Comparison of ENCODE assay signal across 28 cellular contexts in genomic region chr13:104357174-104357573, GRCh38.
DNase-seq lines count a peak whose midpoint lies in the region; ATAC-seq, FAIRE-seq and TF ChIP-seq lines count a peak whose summit lies in the region.
"Had no signal": no experiment of that assay in that cellular context is flagged by ENCODE, and none has a peak within 500 bp of the region (broad histone marks: within the 10 kb centered on the region; RNA-seq: fewer than 3 reads in every experiment).

No MANE protein-coding gene starts in this region.

- H3K9me1 ChIP-seq in endothelial cell of umbilical vein (replicated peaks; ENCODE audit: control insufficient read depth, extremely low read depth, insufficient read depth, low read length): no peaks in the 10 kb centered on the region

- no peak for FAIRE-seq in endothelial cell of umbilical vein (lab: Jason Lieb, UNC)
- FAIRE-seq: bronchial epithelial cell, RCC 7860 had no signal

- H3K27me3 Mint-ChIP-seq in T-helper 17 cell: no peaks in the 10 kb centered on the region
- H3K27me3 Mint-ChIP-seq: activated naive CD8-positive, alpha-beta T cell treated with anti-CD3 and anti-CD28 coated beads, Interleukin-2, amount 10 ng/mL, durations not matched to agents 7 days and 5 days had no signal

- H3K36me3 ChIP-seq in mammary epithelial cell (ENCODE audit: insufficient read depth, low read length) (no peaks in the 10 kb centered on the region), breast epithelium (no peaks in the 10 kb centered on the region), endothelial cell of umbilical vein (ENCODE audit: control insufficient read depth in 2 of 2, extremely low read depth in 1 of 2, insufficient read depth in 2 of 2, low read length in 2 of 2) (no peaks in the 10 kb centered on the region)
- H3K36me3 ChIP-seq: stomach, transverse colon, WERI-Rb-1 had no signal

- no peak overlapping the region for H3K27ac ChIP-seq in mammary epithelial cell (ENCODE audit: insufficient read depth, low read depth, low read length)
- H3K27ac ChIP-seq in breast epithelium: no peak overlapping the region
- no peak overlapping the region for H3K27ac ChIP-seq in endothelial cell of umbilical vein (ENCODE audit: insufficient read depth, low read depth, low read length)
- H3K27ac ChIP-seq: hepatocyte, stomach, transverse colon, WERI-Rb-1 had no signal

- no peaks in the 10 kb centered on the region for H3K36me3 Mint-ChIP-seq in T-helper 17 cell (ENCODE audit: low read depth)
- H3K36me3 Mint-ChIP-seq: activated naive CD8-positive, alpha-beta T cell treated with anti-CD3 and anti-CD28 coated beads, Interleukin-2, amount 10 ng/mL, durations not matched to agents 7 days and 5 days; CD8-positive, alpha-beta T cell had no signal

- H3K27me3 ChIP-seq in mammary epithelial cell (ENCODE audit: insufficient read depth, low read length) (no peaks in the 10 kb centered on the region), breast epithelium (no peaks in the 10 kb centered on the region), endothelial cell of umbilical vein (ENCODE audit: control insufficient read depth in 2 of 2, insufficient read depth in 2 of 2, low read length in 2 of 2) (no peaks in the 10 kb centered on the region)
- H3K27me3 ChIP-seq: hepatocyte, stomach, transverse colon had no signal

- no peaks in the 10 kb centered on the region for H4K20me1 ChIP-seq in mammary epithelial cell (ENCODE audit: insufficient read depth, low read length)
- no peaks in the 10 kb centered on the region for H4K20me1 ChIP-seq in endothelial cell of umbilical vein (replicated peaks; ENCODE audit: control insufficient read depth, extremely low read depth, insufficient read depth, low read length)

- intact Hi-C loops in mammary epithelial cell (cut with micrococcal nuclease) (no loop called here), breast epithelium (cut with DNase I; ENCODE audit: low total_unique reads) (no loop called here), endothelial cell of umbilical vein (cut with micrococcal nuclease) (no loop called here)

- H3K4me3 ChIP-seq in mammary epithelial cell (replicated peaks in 1 of 3; ENCODE audit: insufficient read depth in 1 of 3, low read depth in 2 of 3, low read length in 3 of 3) (no peak overlapping the region), breast epithelium (no peak overlapping the region), endothelial cell of umbilical vein (replicated peaks in 1 of 3; ENCODE audit: insufficient read depth in 1 of 3, low read depth in 1 of 3, low read length in 3 of 3) (no peak overlapping the region)
- H3K4me3 ChIP-seq: hepatocyte, lung, stomach, transverse colon had no signal

- H3K9me3 ChIP-seq in mammary epithelial cell (replicated peaks; ENCODE audit: insufficient read depth, low read length) (no peaks in the 10 kb centered on the region), breast epithelium (peaks cover 0 to 6% of the 10 kb centered on the region in 2 donors), endothelial cell of umbilical vein (replicated peaks; ENCODE audit: control insufficient read depth, insufficient read depth, low read length) (no peaks in the 10 kb centered on the region), T-helper 17 cell (ENCODE audit: control insufficient read depth, low read length, poor library complexity, severe bottlenecking) (no peaks in the 10 kb centered on the region)
- H3K9me3 ChIP-seq: transverse colon had no signal

- H3K79me2 ChIP-seq in mammary epithelial cell (ENCODE audit: insufficient read depth, low read length) (no peaks in the 10 kb centered on the region), endothelial cell of umbilical vein (ENCODE audit: control insufficient read depth, insufficient read depth, low read length) (no peaks in the 10 kb centered on the region)
- H3K79me2 ChIP-seq: hepatocyte had no signal

- no peak for TF ChIP-seq POLR2A in breast epithelium (IDR thresholded peaks at IDR 0.05)
- no peak for TF ChIP-seq POLR2A in endothelial cell of umbilical vein (IDR thresholded peaks at IDR 0.05; ENCODE audit: low read depth, low read length)

- H3K4me3 Mint-ChIP-seq in T-helper 17 cell: no peak overlapping the region
- H3K4me3 Mint-ChIP-seq: activated naive CD8-positive, alpha-beta T cell treated with anti-CD3 and anti-CD28 coated beads, Interleukin-2, amount 10 ng/mL, durations not matched to agents 7 days and 5 days; CD8-positive, alpha-beta T cell had no signal

- 2% methylated on average over 5 of the region's 5 CpGs for WGBS in mammary epithelial cell (ENCODE audit: low coverage, missing lambda C conversion rate)

- H3K27ac Mint-ChIP-seq in T-helper 17 cell: no peak overlapping the region
- H3K27ac Mint-ChIP-seq: activated naive CD8-positive, alpha-beta T cell treated with anti-CD3 and anti-CD28 coated beads, Interleukin-2, amount 10 ng/mL, durations not matched to agents 7 days and 5 days; CD8-positive, alpha-beta T cell had no signal

- H2AFZ ChIP-seq in mammary epithelial cell (ENCODE audit: low read depth, low read length) (peak overlapping the region; percentile 58), endothelial cell of umbilical vein (ENCODE audit: low read depth, low read length) (peak overlapping the region; percentile 17)
- H2AFZ ChIP-seq: hepatocyte had no signal

- in situ Hi-C loops in mammary epithelial cell (cut with MboI; ENCODE audit: low sequenced_read_pairs in 2 of 2): no loop called here

- POLR2A ChIA-PET in endothelial cell of umbilical vein (lab: Charles Lee): no interaction called here

- BruUV-seq in mammary epithelial cell (replicated peaks; lab: Mats Ljungman, UMichigan): no TSS peak
- BruUV-seq in endothelial cell of umbilical vein (replicated peaks; lab: Mats Ljungman, UMichigan): no TSS peak

- H3K9ac ChIP-seq in mammary epithelial cell (ENCODE audit: insufficient read depth, low read length) (no peak overlapping the region), endothelial cell of umbilical vein (replicated peaks; ENCODE audit: extremely low read depth, insufficient read depth, low read length) (no peak overlapping the region)

- no peaks in the 10 kb centered on the region for H3K4me1 Mint-ChIP-seq in T-helper 17 cell
- H3K4me1 Mint-ChIP-seq: activated naive CD8-positive, alpha-beta T cell treated with anti-CD3 and anti-CD28 coated beads, Interleukin-2, amount 10 ng/mL, durations not matched to agents 7 days and 5 days had no signal

- no peak for TF ChIP-seq CTCF in mammary epithelial cell (conservative IDR thresholded peaks at IDR 0.05 in 1 of 2, IDR thresholded peaks at IDR 0.05 in 1 of 2; ENCODE audit: extremely low read depth in 1 of 2, insufficient read depth in 1 of 2, low read depth in 1 of 2, low read length in 2 of 2)
- no peak for TF ChIP-seq CTCF in breast epithelium (IDR thresholded peaks at IDR 0.05)
- no peak for TF ChIP-seq CTCF in endothelial cell of umbilical vein (IDR thresholded peaks at IDR 0.05; ENCODE audit: extremely low read depth in 1 of 2, insufficient read depth in 1 of 2, low read depth in 1 of 2, low read length in 2 of 2)

- CTCF ChIA-PET in mammary epithelial cell (lab: Charles Lee; ENCODE audit: low non-redundant PET): no interaction called here
- CTCF ChIA-PET in endothelial cell of umbilical vein (lab: Charles Lee): no interaction called here

- no peaks in the 10 kb centered on the region for H3K4me1 ChIP-seq in mammary epithelial cell (ENCODE audit: insufficient read depth, low read length)
- no peaks in the 10 kb centered on the region for H3K4me1 ChIP-seq in breast epithelium
- no peaks in the 10 kb centered on the region for H3K4me1 ChIP-seq in endothelial cell of umbilical vein (ENCODE audit: control insufficient read depth, extremely low read depth, insufficient read depth, low read length)
- H3K4me1 ChIP-seq: stomach, transverse colon had no signal

- dilution Hi-C loops in mammary epithelial cell (cut with HindIII; ENCODE audit: low sequenced_read_pairs): no loop called here
- dilution Hi-C loops in endothelial cell of umbilical vein (cut with MboI; ENCODE audit: extremely low pct_ligation_motif_present, low sequenced_read_pairs): no loop called here

- H3K4me2 ChIP-seq in mammary epithelial cell (ENCODE audit: insufficient read depth, low read depth, low read length) (no peak overlapping the region), endothelial cell of umbilical vein (ENCODE audit: insufficient read depth, low read length) (no peak overlapping the region)
- H3K4me2 ChIP-seq: hepatocyte had no signal

- ATAC-seq in T-helper 17 cell: no peak
- ATAC-seq: CD8-positive, alpha-beta T cell had no signal

- no peak for DNase-seq in mammary epithelial cell
- no peak for DNase-seq in breast epithelium (ENCODE audit: low spot score in 2 of 2)
- no peak for DNase-seq in endothelial cell of umbilical vein (ENCODE audit: low read depth, low spot score)
- peak; percentile 33 for DNase-seq in left kidney (ENCODE audit: low read depth, low spot score)
- no peak for DNase-seq in NCI-H1930 (lab: John Stamatoyannopoulos, UW)
- DNase-seq in activated effector memory CD4-positive, alpha-beta T cell treated with anti-CD3 and anti-CD28 coated beads, Interleukin-2, amount 50 U/mL, for 16 hours: no peak
- DNase-seq in NCI-H146 (lab: John Stamatoyannopoulos, UW): no peak
- DNase-seq in T-helper 17 cell: no peak
- DNase-seq: 8988T; activated CD4-positive, alpha-beta T cell treated with anti-CD3 and anti-CD28 coated beads, Interleukin-2, amount 50 U/mL, for 48 hours; activated CD8-positive, alpha-beta memory T cell treated with anti-CD3 and anti-CD28 coated beads, Interleukin-2, amount 50 U/mL, for 48 hours; activated naive CD8-positive, alpha-beta T cell treated with anti-CD3 and anti-CD28 coated beads, Interleukin-2, amount 10 ng/mL, durations not matched to agents 7 days and 5 days; AML-193; CD8-positive, alpha-beta T cell; dermis blood vessel endothelial cell; DMS153; IMR-90; NCI-H1105 treated with DMSO at 0.1 percent for 48 hours; NK-92 treated with Interleukin-12 subunit alpha and Interleukin-12 subunit beta, amount 100 ng/mL, for 24 hours; occipital lobe; retina; stomach; transverse colon; WERI-Rb-1 had no signal

TF ChIP-seq in endothelial cell of umbilical vein, 7 proteins besides CTCF, POLR2A, EP300 and RAD21:
- TF ChIP-seq MAX (IDR thresholded peaks at IDR 0.05; ENCODE audit: insufficient read depth, insufficient read length) (no peak), GATA2 (IDR thresholded peaks at IDR 0.05; ENCODE audit: insufficient read depth, insufficient read length, low read depth, low read length) (no peak), JUN (IDR thresholded peaks at IDR 0.05; ENCODE audit: borderline replicate concordance, insufficient read depth, insufficient read length, low read depth) (no peak), FOS (IDR thresholded peaks at IDR 0.05; ENCODE audit: borderline replicate concordance, insufficient read depth, low read length) (no peak), EZH2 (IDR thresholded peaks at IDR 0.05; ENCODE audit: borderline replicate concordance, low read depth, low read length, severe bottlenecking) (no peak), POLR2AphosphoS5 (IDR thresholded peaks at IDR 0.05; ENCODE audit: insufficient read depth, low read depth, low read length) (no peak), MYC (IDR thresholded peaks at IDR 0.05; ENCODE audit: low read depth, low read length) (no peak)
